29 cellular contexts compared by ENCODE assay signal in the genomic region with DNA sequence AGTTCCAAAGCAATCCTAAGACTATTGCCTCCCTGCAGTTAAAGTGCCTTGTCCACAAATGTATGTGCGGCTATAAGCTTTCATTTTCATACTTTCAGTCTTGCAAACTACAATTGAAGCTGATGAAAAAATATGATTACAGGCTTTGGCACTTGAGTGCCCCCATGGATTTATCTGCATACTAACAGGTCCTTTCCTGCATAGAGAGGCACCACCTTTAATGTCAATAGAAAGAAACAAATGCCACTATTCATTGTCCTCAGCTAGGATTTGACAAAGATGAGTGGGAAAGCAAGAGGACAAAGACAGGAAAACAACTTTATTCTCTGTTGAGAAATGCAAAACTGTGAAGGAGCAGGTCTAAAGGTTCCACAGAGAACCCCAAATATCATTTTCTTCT.
"Had no signal": no experiment of that assay in that cellular context is flagged by ENCODE, and none has a peak within 500 bp of the region (broad histone marks: within the 10 kb centered on the region; RNA-seq: fewer than 3 reads in every experiment).

No MANE protein-coding gene starts in this region.

- H3K4me3 ChIP-seq: SK-N-MC had no signal

- H3K27me3 ChIP-seq: brain microvascular endothelial cell had no signal

- DNase-seq: activated CD4-positive, alpha-beta T cell treated with anti-CD3 and anti-CD28 coated beads, Interleukin-2, amount 50 U/mL, for 4 hours; activated CD8-positive, alpha-beta T cell treated with anti-CD3 and anti-CD28 coated beads for 36 hours; activated effector memory CD4-positive, alpha-beta T cell treated with anti-CD3 and anti-CD28 coated beads, Interleukin-2, amount 50 U/mL, for 16 hours; activated naive CD4-positive, alpha-beta T cell; activated naive CD4-positive, alpha-beta T cell treated with anti-CD3 and anti-CD28 coated beads, Interleukin-2, amount 50 U/mL, for 16 hours; activated naive CD8-positive, alpha-beta T cell treated with anti-CD3 and anti-CD28 coated beads for 36 hours; activated T-cell treated with anti-CD3 and anti-CD28 coated beads, Interleukin-2, amount 50 U/mL, for 1 hour; activated T-cell treated with anti-CD3 and anti-CD28 coated beads, Interleukin-2, amount 50 U/mL, for 72 hours; amniotic stem cell; aorta; brain microvascular endothelial cell; central memory CD4-positive, alpha-beta T cell; Kasumi-1; KG1; MM.1S; MV-4-11; NCI-H1092; NCI-H1436 treated with DMSO at 0.1 percent for 48 hours; NCI-H1694 treated with DMSO at 0.1 percent for 48 hours; NCI-H2029; NCI-H510A; NCI-H526; NCI-H82; Right ventricle myocardium superior; T1000 had no signal

- H3K27ac Mint-ChIP-seq: activated CD4-positive, alpha-beta T cell treated with anti-CD3 and anti-CD28 coated beads, Interleukin-2, amount 10 ng/mL, durations not matched to agents 24 days and 14 days; activated CD8-positive, alpha-beta T cell treated with anti-CD3 and anti-CD28 coated beads for 36 hours; activated naive CD8-positive, alpha-beta T cell treated with anti-CD3 and anti-CD28 coated beads for 36 hours; activated T-cell treated with anti-CD3 and anti-CD28 coated beads, Interleukin-2, amount 50 U/mL, for 72 hours; activated T-helper 17 cell treated with anti-CD3 and anti-CD28 coated beads, Interleukin-2, amount 50 U/mL, for 72 hours had no signal

- ATAC-seq: activated CD8-positive, alpha-beta T cell treated with anti-CD3 and anti-CD28 coated beads for 36 hours; activated T-cell treated with anti-CD3 and anti-CD28 coated beads, Interleukin-2, amount 50 U/mL, for 72 hours; activated T-helper 17 cell treated with anti-CD3 and anti-CD28 coated beads, Interleukin-2, amount 50 U/mL, for 72 hours; PC-3 had no signal

- H3K36me3 ChIP-seq: brain microvascular endothelial cell had no signal

- H3K4me3 Mint-ChIP-seq: activated CD4-positive, alpha-beta T cell treated with anti-CD3 and anti-CD28 coated beads, Interleukin-2, amount 10 ng/mL, durations not matched to agents 24 days and 14 days; activated CD8-positive, alpha-beta T cell treated with anti-CD3 and anti-CD28 coated beads for 36 hours; activated naive CD8-positive, alpha-beta T cell treated with anti-CD3 and anti-CD28 coated beads for 36 hours; activated T-cell treated with anti-CD3 and anti-CD28 coated beads, Interleukin-2, amount 50 U/mL, for 72 hours; activated T-helper 17 cell treated with anti-CD3 and anti-CD28 coated beads, Interleukin-2, amount 50 U/mL, for 72 hours had no signal

- H3K9me3 Mint-ChIP-seq: activated CD8-positive, alpha-beta T cell treated with anti-CD3 and anti-CD28 coated beads for 36 hours; activated T-cell treated with anti-CD3 and anti-CD28 coated beads, Interleukin-2, amount 50 U/mL, for 72 hours; activated T-helper 17 cell treated with anti-CD3 and anti-CD28 coated beads, Interleukin-2, amount 50 U/mL, for 72 hours had no signal

- H3K36me3 Mint-ChIP-seq: activated naive CD8-positive, alpha-beta T cell treated with anti-CD3 and anti-CD28 coated beads for 36 hours had no signal

- H3K27me3 Mint-ChIP-seq: activated CD4-positive, alpha-beta T cell treated with anti-CD3 and anti-CD28 coated beads, Interleukin-2, amount 10 ng/mL, durations not matched to agents 24 days and 14 days; activated CD8-positive, alpha-beta T cell treated with anti-CD3 and anti-CD28 coated beads for 36 hours; activated naive CD8-positive, alpha-beta T cell treated with anti-CD3 and anti-CD28 coated beads for 36 hours; activated T-helper 17 cell treated with anti-CD3 and anti-CD28 coated beads, Interleukin-2, amount 50 U/mL, for 72 hours had no signal

- H3K27ac ChIP-seq: brain microvascular endothelial cell, SK-N-MC had no signal
